ENCODE assay signal across 10 cellular contexts in genomic region chr6:131013495-131013894, GRCh38. TPM values are rescaled to one million over a fixed set of nuclear protein-coding genes. Genes with fewer than 3 reads are reported as not detected.
DNase-seq lines count a peak whose midpoint lies in the region; ATAC-seq and TF ChIP-seq lines count a peak whose summit lies in the region.
"Had no signal": no experiment of that assay in that cellular context is flagged by ENCODE, and none has a peak within 500 bp of the region (broad histone marks: within the 10 kb centered on the region; RNA-seq: fewer than 3 reads in every experiment).

No MANE protein-coding gene starts in this region.

- ATAC-seq in GM19397 (IDR thresholded peaks at IDR 0.05; ENCODE audit: unreplicated experiment) = no peak
- ATAC-seq in GM18520 (IDR thresholded peaks at IDR 0.05; ENCODE audit: unreplicated experiment) = no peak
- ATAC-seq: natural killer cell had no signal

- TF ChIP-seq CTCF in AG04449 (IDR thresholded peaks at IDR 0.05; ENCODE audit: insufficient read depth, low read length, missing control alignments) (no peak), epithelial cell of proximal tubule (conservative IDR thresholded peaks at IDR 0.05; ENCODE audit: low read depth, low read length) (no peak), neural crest cell (conservative IDR thresholded peaks at IDR 0.05) (no peak)

- H3K27ac Mint-ChIP-seq in neural crest cell (ENCODE audit: unreplicated experiment) = peak overlapping the region; percentile 54
- H3K27ac Mint-ChIP-seq: CD14-positive monocyte, natural killer cell had no signal

- peaks cover 36% of the 10 kb centered on the region for H3K4me1 Mint-ChIP-seq in neural crest cell
- H3K4me1 Mint-ChIP-seq: natural killer cell had no signal

- DNase-seq in AG04449 (ENCODE audit: low read depth, low spot score) = peak; percentile 66
- DNase-seq in OCI-M1 (lab: John Stamatoyannopoulos, UW) = peak; percentile 49
- DNase-seq in epithelial cell of proximal tubule (ENCODE audit: low read depth) = no peak
- no peak for DNase-seq in neural crest cell (ENCODE audit: low read depth, low spot score)
- DNase-seq in NCI-H526 treated with DMSO at 0.1 percent for 48 hours (lab: John Stamatoyannopoulos, UW) = no peak
- no peak for DNase-seq in SIG-M5 (lab: John Stamatoyannopoulos, UW)
- DNase-seq: natural killer cell had no signal

- H3K4me3 Mint-ChIP-seq in neural crest cell = no peak overlapping the region
- H3K4me3 Mint-ChIP-seq: CD14-positive monocyte, natural killer cell had no signal

- CTCF ChIA-PET in AG04449 (lab: Yijun Ruan, JAX) = interaction anchor here (1.0 to 2.1 kb wide), 5 partner anchors 10 to 129 kb away, joined by 3 to 5 read pairs (median 4); no protein-coding TSS in a partner anchor

- H3K4me3 ChIP-seq in AG04449 (ENCODE audit: low read depth, low read length) (no peak overlapping the region), epithelial cell of proximal tubule (ENCODE audit: low read depth, low read length) (peak overlapping the region; percentile 25)

- no peaks in the 10 kb centered on the region for H3K27me3 Mint-ChIP-seq in neural crest cell (ENCODE audit: low read depth)

- H3K9me3 Mint-ChIP-seq in neural crest cell = peaks cover 12% of the 10 kb centered on the region

- H3K36me3 Mint-ChIP-seq in neural crest cell (ENCODE audit: low read depth) = peaks cover 18% of the 10 kb centered on the region
- H3K36me3 Mint-ChIP-seq: natural killer cell had no signal

- POLR2A ChIA-PET in AG04449 (lab: Yijun Ruan, JAX) = no interaction called here

RNA-seq across cellular contexts. Expression of gene EPB41L2, which starts 49.5 kb away (rescaled TPM):
- 38.3 and 67.1 TPM in 2 replicates for total RNA-seq in epithelial cell of proximal tubule
- total RNA-seq in neural crest cell = 108 and 114 TPM in 2 replicates

Comparison
In these comparisons a context has a peak if more than half of its experiments do, and no peak if none do; other contexts are left out.
1. DNase-seq: peak in AG04449 (single experiment) and OCI-M1 (single experiment); none in epithelial cell of proximal tubule (single experiment), neural crest cell (single experiment), NCI-H526 treated with DMSO at 0.1 percent for 48 hours (single experiment) and SIG-M5 (single experiment).